ENCODE assay signal across 14 cellular contexts in genomic region chr3:134228461-134228860, GRCh38. TPM values are rescaled to one million over a fixed set of nuclear protein-coding genes. Genes with fewer than 3 reads are reported as not detected.
DNase-seq lines count a peak whose midpoint lies in the region; ATAC-seq and TF ChIP-seq lines count a peak whose summit lies in the region.
"Had no signal": no experiment of that assay in that cellular context is flagged by ENCODE, and none has a peak within 500 bp of the region (broad histone marks: within the 10 kb centered on the region; RNA-seq: fewer than 3 reads in every experiment).

No MANE protein-coding gene starts in this region.

- no peak overlapping the region for H3K4me3 Mint-ChIP-seq in activated naive CD8-positive, alpha-beta T cell
- no peak overlapping the region for H3K4me3 Mint-ChIP-seq in activated naive CD8-positive, alpha-beta T cell treated with anti-CD3 and anti-CD28 coated beads, Interleukin-2, amount 50 U/mL, for 24 hours
- no peak overlapping the region for H3K4me3 Mint-ChIP-seq in CD8-positive, alpha-beta T cell
- H3K4me3 Mint-ChIP-seq: B cell had no signal

- H3K27ac ChIP-seq in HEK293 (ENCODE audit: extremely low read depth, low read depth, low read length) = no peak overlapping the region
- H3K27ac ChIP-seq in CD8-positive, alpha-beta T cell (ENCODE audit: low read depth, low read length) = no peak overlapping the region
- H3K27ac ChIP-seq: BLaER1 treated with 17β-estradiol and CSF1 and Interleukin-3, amounts not matched to agents 10 nM and 100 nM had no signal

- no peaks in the 10 kb centered on the region for H3K36me3 Mint-ChIP-seq in activated naive CD8-positive, alpha-beta T cell
- H3K36me3 Mint-ChIP-seq in activated naive CD8-positive, alpha-beta T cell treated with anti-CD3 and anti-CD28 coated beads, Interleukin-2, amount 50 U/mL, for 24 hours (ENCODE audit: low read depth) = peaks cover 6% of the 10 kb centered on the region
- H3K36me3 Mint-ChIP-seq in CD8-positive, alpha-beta T cell = peaks cover 4% of the 10 kb centered on the region

- TF ChIP-seq CTCF in HEK293 (tag by site-specific recombination; IDR thresholded peaks at IDR 0.05) (no peak), fibroblast of the aortic adventitia (IDR thresholded peaks at IDR 0.05; ENCODE audit: insufficient read depth, low read length) (no peak)
- TF ChIP-seq CTCF in CD8-positive, alpha-beta T cell (IDR thresholded peaks at IDR 0.05) = no peak

- peaks cover 79% of the 10 kb centered on the region for H3K4me1 Mint-ChIP-seq in activated naive CD8-positive, alpha-beta T cell (ENCODE audit: low read depth)
- peaks cover 80% of the 10 kb centered on the region for H3K4me1 Mint-ChIP-seq in activated naive CD8-positive, alpha-beta T cell treated with anti-CD3 and anti-CD28 coated beads, Interleukin-2, amount 50 U/mL, for 24 hours
- peaks cover 72% of the 10 kb centered on the region for H3K4me1 Mint-ChIP-seq in CD8-positive, alpha-beta T cell (ENCODE audit: low read depth)

- DNase-seq in activated naive CD8-positive, alpha-beta T cell treated with anti-CD3 and anti-CD28 coated beads, Interleukin-2, amount 50 U/mL, for 24 hours = no peak
- peak; percentile 37 for DNase-seq in fibroblast of the aortic adventitia (ENCODE audit: low read depth)
- DNase-seq in CD8-positive, alpha-beta T cell = no peak
- DNase-seq: Caco-2, DMS153, DMS79, GDM1 had no signal

- intact Hi-C loops in CD8-positive, alpha-beta T cell (cut with DNase I, micrococcal nuclease) = no loop called here

- no peaks in the 10 kb centered on the region for H3K27me3 ChIP-seq in CD8-positive, alpha-beta T cell (ENCODE audit: insufficient read depth, low read length)
- H3K27me3 ChIP-seq: BLaER1 treated with 17β-estradiol and CSF1 and Interleukin-3, amounts not matched to agents 10 nM and 100 nM had no signal

- POLR2A ChIA-PET in HEK293 (lab: Yijun Ruan, JAX) = no interaction called here
- POLR2A ChIA-PET in CD8-positive, alpha-beta T cell (lab: Charles Lee) = no interaction called here

- ATAC-seq in activated naive CD8-positive, alpha-beta T cell treated with anti-CD3 and anti-CD28 coated beads, Interleukin-2, amount 50 U/mL, for 24 hours = no peak
- no peak for ATAC-seq in CD8-positive, alpha-beta T cell
- no peak for ATAC-seq in GM19397 (IDR thresholded peaks at IDR 0.05; ENCODE audit: unreplicated experiment)
- ATAC-seq: K562 had no signal

- no peaks in the 10 kb centered on the region for H3K27me3 Mint-ChIP-seq in activated naive CD8-positive, alpha-beta T cell
- H3K27me3 Mint-ChIP-seq in activated naive CD8-positive, alpha-beta T cell treated with anti-CD3 and anti-CD28 coated beads, Interleukin-2, amount 50 U/mL, for 24 hours = no peaks in the 10 kb centered on the region
- H3K27me3 Mint-ChIP-seq in CD8-positive, alpha-beta T cell (ENCODE audit: low read depth) = no peaks in the 10 kb centered on the region
- H3K27me3 Mint-ChIP-seq: B cell had no signal

- H3K4me3 ChIP-seq in HEK293 (ENCODE audit: low read depth, low read length) = no peak overlapping the region
- no peak overlapping the region for H3K4me3 ChIP-seq in fibroblast of the aortic adventitia (ENCODE audit: low read depth, low read length)
- H3K4me3 ChIP-seq in CD8-positive, alpha-beta T cell (ENCODE audit: low read depth, low read length) = no peak overlapping the region
- H3K4me3 ChIP-seq: BLaER1 treated with 17β-estradiol and CSF1 and Interleukin-3, amounts not matched to agents 10 nM and 100 nM; HAP-1; K562 had no signal

- no peaks in the 10 kb centered on the region for H3K9me3 Mint-ChIP-seq in activated naive CD8-positive, alpha-beta T cell (ENCODE audit: low read depth)
- no peaks in the 10 kb centered on the region for H3K9me3 Mint-ChIP-seq in activated naive CD8-positive, alpha-beta T cell treated with anti-CD3 and anti-CD28 coated beads, Interleukin-2, amount 50 U/mL, for 24 hours
- no peaks in the 10 kb centered on the region for H3K9me3 Mint-ChIP-seq in CD8-positive, alpha-beta T cell

- H3K36me3 ChIP-seq in HEK293 (ENCODE audit: control insufficient read depth in 2 of 2, insufficient read depth in 1 of 2, low read length in 2 of 2) = no peaks in the 10 kb centered on the region
- no peaks in the 10 kb centered on the region for H3K36me3 ChIP-seq in CD8-positive, alpha-beta T cell (ENCODE audit: insufficient read depth, low read length)
- H3K36me3 ChIP-seq: HAP-1 had no signal

- CTCF ChIA-PET in HEK293 (lab: Yijun Ruan, JAX) = interaction anchor here (1.0 kb wide), 1 partner anchor 14 kb away, joined by 4 read pairs; no protein-coding TSS in a partner anchor
- CTCF ChIA-PET in CD8-positive, alpha-beta T cell (lab: Charles Lee) = interaction anchor here (1.3 kb wide), 1 partner anchor 15 kb away, joined by 4 read pairs; no protein-coding TSS in a partner anchor

- H3K4me1 ChIP-seq in HEK293 (ENCODE audit: control insufficient read depth, insufficient read depth, low read length) = peaks cover 4% of the 10 kb centered on the region; the same call in 1 of the 2 replicates
- peaks cover 23% of the 10 kb centered on the region for H3K4me1 ChIP-seq in CD8-positive, alpha-beta T cell (ENCODE audit: insufficient read depth, low read length)

- H3K9me3 ChIP-seq in HEK293 (ENCODE audit: control insufficient read depth, insufficient read depth, low read depth, low read length) = no peaks in the 10 kb centered on the region
- H3K9me3 ChIP-seq in CD8-positive, alpha-beta T cell (ENCODE audit: low read length) = no peaks in the 10 kb centered on the region
- H3K9me3 ChIP-seq: BLaER1 treated with 17β-estradiol and CSF1 and Interleukin-3, amounts not matched to agents 10 nM and 100 nM; Caco-2; HAP-1 had no signal

- H3K27ac Mint-ChIP-seq in activated naive CD8-positive, alpha-beta T cell = peak overlapping the region; percentile 42
- no peak overlapping the region for H3K27ac Mint-ChIP-seq in activated naive CD8-positive, alpha-beta T cell treated with anti-CD3 and anti-CD28 coated beads, Interleukin-2, amount 50 U/mL, for 24 hours
- H3K27ac Mint-ChIP-seq in CD8-positive, alpha-beta T cell = no peak overlapping the region
- H3K27ac Mint-ChIP-seq: B cell had no signal

TF ChIP-seq in HEK293, 187 proteins besides CTCF, POLR2A, EP300 and RAD21:
- TF ChIP-seq ATF2 (tag by site-specific recombination; IDR thresholded peaks at IDR 0.05; ENCODE audit: low read depth) (peak; percentile 44; the same call in 1 of the 2 replicates), PATZ1 (tag by site-specific recombination; IDR thresholded peaks at IDR 0.05) (no peak)

RNA-seq across cellular contexts. Expression of gene RYK, which starts 22.2 kb away (rescaled TPM):
- total RNA-seq in fibroblast of the aortic adventitia (ENCODE audit: low replicate concordance) = 36.5 and 87.2 TPM in 2 replicates
- total RNA-seq in CD8-positive, alpha-beta T cell = 10 to 100 TPM; 63.6 to 64.7 TPM
